In the genomic region with DNA sequence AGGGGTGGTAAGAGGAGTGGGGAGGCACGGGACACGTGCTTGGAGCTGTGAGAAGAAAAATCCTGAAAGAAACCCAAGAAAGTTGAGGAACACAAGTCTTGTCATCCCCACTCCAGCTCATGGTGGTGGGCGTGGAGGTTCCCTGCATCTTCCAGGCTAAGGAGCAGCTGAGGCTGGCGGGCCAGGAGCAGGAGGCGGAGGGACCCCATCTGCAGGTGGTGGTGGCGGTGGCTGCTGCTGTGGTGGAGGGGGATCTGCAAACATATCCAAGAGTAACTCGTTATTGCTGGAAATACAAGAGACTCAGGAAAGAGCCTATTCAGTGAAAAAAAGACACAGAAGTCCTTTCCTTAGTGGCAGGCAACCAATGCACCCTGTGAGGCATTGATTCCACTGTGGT, we compare ENCODE assay signal across 25 cellular contexts.
"Had no signal": no experiment of that assay in that cellular context is flagged by ENCODE, and none has a peak within 500 bp of the region (broad histone marks: within the 10 kb centered on the region; RNA-seq: fewer than 3 reads in every experiment).

No MANE protein-coding gene starts in this region.

- H3K27ac Mint-ChIP-seq: mesothelial cell of epicardium had no signal

- H3K4me1 ChIP-seq: esophagus squamous epithelium, left lung, lower lobe of right lung had no signal

- H3K9me3 ChIP-seq: esophagus squamous epithelium, gastrocnemius medialis, heart right ventricle, left lung, lower lobe of right lung, mucosa of descending colon had no signal

- H3K4me3 Mint-ChIP-seq: mesothelial cell of epicardium had no signal

- DNase-seq: dermis blood vessel endothelial cell; dorsolateral prefrontal cortex; effector CD4-positive, alpha-beta T cell; effector memory CD4-positive, alpha-beta T cell; esophagus squamous epithelium; foreskin fibroblast; foreskin melanocyte; gastrocnemius medialis; glutamatergic neuron; head of caudate nucleus; heart right ventricle; hippocampal formation; left cardiac atrium; left lung; left ventricle myocardium superior; lower lobe of right lung; mesenchymal stem cell; mucosa of descending colon; naive B cell; naive thymus-derived CD8-positive, alpha-beta T cell had no signal

- H3K27me3 ChIP-seq: dorsolateral prefrontal cortex, esophagus squamous epithelium, gastrocnemius medialis, heart right ventricle, left lung had no signal

- H3K4me1 Mint-ChIP-seq: mesothelial cell of epicardium, naive B cell had no signal

- H3K27ac ChIP-seq: coronary artery, dorsolateral prefrontal cortex, esophagus squamous epithelium, gastrocnemius medialis, heart right ventricle, left lung, lower lobe of right lung had no signal

- FAIRE-seq: endothelial cell of umbilical vein, islet of Langerhans, keratinocyte had no signal

- H3K27me3 Mint-ChIP-seq: naive B cell; naive thymus-derived CD8-positive, alpha-beta T cell had no signal

- H3K9me3 Mint-ChIP-seq: mesothelial cell of epicardium; naive B cell; naive thymus-derived CD8-positive, alpha-beta T cell had no signal

- H3K4me3 ChIP-seq: coronary artery, dorsolateral prefrontal cortex, esophagus squamous epithelium, gastrocnemius medialis, heart right ventricle, left lung, lower lobe of right lung, mucosa of descending colon had no signal

- ATAC-seq: gastrocnemius medialis; heart right ventricle; left cardiac atrium; left lung; left ventricle myocardium superior; lower lobe of right lung; mucosa of descending colon; naive thymus-derived CD8-positive, alpha-beta T cell had no signal
